Comparison of ENCODE assay signal across 19 cellular contexts in genomic region chr17:371583-371982, GRCh38. TPM values are rescaled to one million over a fixed set of nuclear protein-coding genes. Genes with fewer than 3 reads are reported as not detected.
A peak's percentile ranks its signal among the peaks of the same experiment; 100 is the strongest.
DNase-seq lines count a peak whose midpoint lies in the region; ATAC-seq and TF ChIP-seq lines count a peak whose summit lies in the region.
"Had no signal": no experiment of that assay in that cellular context is flagged by ENCODE, and none has a peak within 500 bp of the region (broad histone marks: within the 10 kb centered on the region; RNA-seq: fewer than 3 reads in every experiment).

No MANE protein-coding gene starts in this region.

- no peak overlapping the region for H3K27ac ChIP-seq in BLaER1
- H3K27ac ChIP-seq in RWPE2 (ENCODE audit: poor library complexity, severe bottlenecking): no peak overlapping the region
- H3K27ac ChIP-seq: BLaER1 treated with 17β-estradiol and CSF1 and Interleukin-3, amounts not matched to agents 10 nM and 100 nM; C4-2B had no signal

- no peak overlapping the region for H3K4me3 Mint-ChIP-seq in glutamatergic neuron (ENCODE audit: unreplicated experiment)
- H3K4me3 Mint-ChIP-seq in mesothelial cell of epicardium: no peak overlapping the region
- H3K4me3 Mint-ChIP-seq: CD4-positive, alpha-beta T cell; CD8-positive, alpha-beta T cell had no signal

- intact Hi-C loops in posterior vena cava (cut with DNase I): no loop called here

- DNase-seq in RWPE2 (ENCODE audit: low spot score) (peak; percentile 26), glutamatergic neuron (no peak), posterior vena cava (ENCODE audit: low spot score) (peak; percentile 55), mesothelial cell of epicardium (ENCODE audit: low spot score in 2 of 2, unreplicated experiment in 2 of 2) (no peak), cortex of kidney (lab: John Stamatoyannopoulos, UW) (no peak), NCI-H69 (lab: John Stamatoyannopoulos, UW) (no peak)
- DNase-seq: 8988T; ACHN; BE2C; Caco-2; Calu3; CD4-positive, alpha-beta T cell; CD8-positive, alpha-beta T cell; DMS79 treated with DMSO at 0.1 percent for 48 hours; GF-D8 had no signal

- H3K4me2 ChIP-seq in BLaER1: peak overlapping the region; percentile 36; the same call in 1 of the 2 replicates

- H3K9me3 Mint-ChIP-seq in glutamatergic neuron (ENCODE audit: unreplicated experiment) (peaks cover 16% of the 10 kb centered on the region), mesothelial cell of epicardium (peaks cover 17% of the 10 kb centered on the region)

- H3K27ac Mint-ChIP-seq in glutamatergic neuron (ENCODE audit: unreplicated experiment) (peak overlapping the region; percentile 60), mesothelial cell of epicardium (no peak overlapping the region)
- H3K27ac Mint-ChIP-seq: CD4-positive, alpha-beta T cell; CD8-positive, alpha-beta T cell had no signal

- H3K4me1 ChIP-seq in BLaER1 (peaks cover 32% of the 10 kb centered on the region), RWPE2 (ENCODE audit: insufficient read depth, poor library complexity, severe bottlenecking) (no peaks in the 10 kb centered on the region)
- H3K4me1 ChIP-seq: BE2C had no signal

- H3K4me1 Mint-ChIP-seq in glutamatergic neuron (ENCODE audit: low read depth, unreplicated experiment): peaks cover 14% of the 10 kb centered on the region
- H3K4me1 Mint-ChIP-seq in mesothelial cell of epicardium: peaks cover 11% of the 10 kb centered on the region

- no peak overlapping the region for H3K9ac ChIP-seq in BLaER1
- H3K9ac ChIP-seq: BLaER1 treated with 17β-estradiol and CSF1 and Interleukin-3, amounts not matched to agents 10 nM and 100 nM had no signal

- peaks cover 19% of the 10 kb centered on the region for H3K36me3 ChIP-seq in BLaER1
- no peaks in the 10 kb centered on the region for H3K36me3 ChIP-seq in RWPE2 (ENCODE audit: low read depth)
- H3K36me3 ChIP-seq: BE2C had no signal

- H3K27me3 ChIP-seq in BLaER1 (no peaks in the 10 kb centered on the region), RWPE2 (ENCODE audit: insufficient read depth, poor library complexity, severe bottlenecking) (no peaks in the 10 kb centered on the region)
- H3K27me3 ChIP-seq: BE2C had no signal

- H4K20me1 ChIP-seq in BLaER1: no peaks in the 10 kb centered on the region

- no peak for TF ChIP-seq CTCF in RWPE2 (IDR thresholded peaks at IDR 0.05; ENCODE audit: poor library complexity, severe bottlenecking)
- TF ChIP-seq CTCF in glutamatergic neuron (IDR thresholded peaks at IDR 0.05; ENCODE audit: partially characterized antibody, unreplicated experiment): no peak
- TF ChIP-seq CTCF in mesothelial cell of epicardium (IDR thresholded peaks at IDR 0.05; ENCODE audit: unreplicated experiment): no peak

- H3K27me3 Mint-ChIP-seq in glutamatergic neuron (ENCODE audit: unreplicated experiment) (peaks cover 4% of the 10 kb centered on the region), mesothelial cell of epicardium (ENCODE audit: low read depth) (peaks cover 2% of the 10 kb centered on the region)
- H3K27me3 Mint-ChIP-seq: CD4-positive, alpha-beta T cell had no signal

- ATAC-seq in RWPE2 (ENCODE audit: low read depth) (no peak), GM18520 (IDR thresholded peaks at IDR 0.05; ENCODE audit: unreplicated experiment) (no peak)
- ATAC-seq: CD8-positive, alpha-beta T cell had no signal

- H3K4me3 ChIP-seq in BLaER1 (no peak overlapping the region), RWPE2 (ENCODE audit: severe bottlenecking) (no peak overlapping the region)
- H3K4me3 ChIP-seq: BLaER1 treated with 17β-estradiol and CSF1 and Interleukin-3, amounts not matched to agents 10 nM and 100 nM had no signal

- peaks cover 17% of the 10 kb centered on the region for H3K36me3 Mint-ChIP-seq in glutamatergic neuron (ENCODE audit: unreplicated experiment)
- H3K36me3 Mint-ChIP-seq in mesothelial cell of epicardium: peaks cover 18% of the 10 kb centered on the region
- H3K36me3 Mint-ChIP-seq: CD8-positive, alpha-beta T cell had no signal

- H3K9me3 ChIP-seq in BLaER1 (peaks cover 61% of the 10 kb centered on the region), RWPE2 (ENCODE audit: severe bottlenecking) (no peaks in the 10 kb centered on the region)
- H3K9me3 ChIP-seq: BE2C, Caco-2 had no signal

RNA-seq across cellular contexts. Expression of gene RPH3AL, which starts 19.0 kb away (rescaled TPM):
- 22.3 TPM for total RNA-seq in glutamatergic neuron (ENCODE audit: unreplicated experiment)
- total RNA-seq in posterior vena cava: 10 to 100 TPM in 1 of 2 donors, 1 to 10 TPM in 1; 9.7 to 11.2 TPM
- total RNA-seq in mesothelial cell of epicardium: 13.6 to 16.9 TPM (median 15.4 TPM) in 3 replicates

Comparison
In these comparisons a context has a peak if more than half of its experiments do, and no peak if none do; other contexts are left out.
1. DNase-seq: peak in RWPE2 (single experiment) and posterior vena cava (single experiment); none in glutamatergic neuron (single experiment), mesothelial cell of epicardium (0 of 2), cortex of kidney (single experiment) and NCI-H69 (single experiment).